In genomic region chr10:60817135-60817805, GRCh38 we compare ENCODE assay signal across 11 cellular contexts. TPM values are rescaled to one million over a fixed set of nuclear protein-coding genes. Genes with fewer than 3 reads are reported as not detected.
A peak's percentile ranks its signal among the peaks of the same experiment; 100 is the strongest.
DNase-seq lines count a peak whose midpoint lies in the region; ATAC-seq, FAIRE-seq and TF ChIP-seq lines count a peak whose summit lies in the region.
"Had no signal": no experiment of that assay in that cellular context is flagged by ENCODE, and none has a peak within 500 bp of the region (broad histone marks: within the 10 kb centered on the region; RNA-seq: fewer than 3 reads in every experiment).

No MANE protein-coding gene starts in this region.

- H3K9me3 ChIP-seq in GM12878 (replicated peaks; ENCODE audit: control insufficient read depth, insufficient read depth, low read length) (no peaks in the 10 kb centered on the region), stomach (no peaks in the 10 kb centered on the region), WERI-Rb-1 (ENCODE audit: severe bottlenecking) (no peaks in the 10 kb centered on the region)

- H4K20me1 ChIP-seq in GM12878 (ENCODE audit: control insufficient read depth, insufficient read depth): no peaks in the 10 kb centered on the region

- H2AFZ ChIP-seq in GM12878 (ENCODE audit: control insufficient read depth, low read depth, low read length): no peak overlapping the region

- no peak for TF ChIP-seq CTCF in GM12878 (IDR thresholded peaks at IDR 0.05 in 2 of 3, conservative IDR thresholded peaks at IDR 0.05 in 1 of 3; ENCODE audit: control insufficient read depth in 2 of 3, extremely low read depth in 1 of 3, insufficient read depth in 1 of 3, low read depth in 3 of 3, low read length in 3 of 3)
- no peak for TF ChIP-seq CTCF in stomach (IDR thresholded peaks at IDR 0.05)
- TF ChIP-seq CTCF in WERI-Rb-1 (IDR thresholded peaks at IDR 0.05; ENCODE audit: low read depth, low read length): no peak

- DNase-seq in HCEC 1CT (peak; percentile 15), GM12878 (ENCODE audit: low read depth, low spot score) (no peak), left lobe of liver (ENCODE audit: low spot score) (no peak), stomach (no peak), hippocampal formation (lab: John Stamatoyannopoulos, UW) (no peak), WERI-Rb-1 (no peak), NCI-H748 (lab: John Stamatoyannopoulos, UW; ENCODE audit: unreplicated experiment) (no peak)
- DNase-seq: activated naive CD8-positive, alpha-beta T cell treated with anti-CD3 and anti-CD28 coated beads, Interleukin-2, amount 50 U/mL, for 24 hours; DMS 273 treated with DMSO at 0.1 percent for 48 hours; kidney had no signal

- no peaks in the 10 kb centered on the region for H3K79me2 ChIP-seq in GM12878 (ENCODE audit: control insufficient read depth, insufficient read depth, low read length)

- no peak for TF ChIP-seq EP300 in GM12878 (IDR thresholded peaks at IDR 0.05; ENCODE audit: borderline replicate concordance in 1 of 2, control insufficient read depth in 1 of 2, low read depth in 2 of 2, low read length in 2 of 2)
- no peak for TF ChIP-seq EP300 in stomach (IDR thresholded peaks at IDR 0.05)

- no peak overlapping the region for H3K9ac ChIP-seq in GM12878 (ENCODE audit: control insufficient read depth, insufficient read depth, low read length)

- in situ Hi-C loops in GM12878 (cut with MboI): loop anchor here (5.0 to 25.0 kb wide), 4 partner anchors 145 to 1020 kb away; no protein-coding TSS in a partner anchor

- H3K4me3 ChIP-seq in GM12878: no peak overlapping the region
- peak overlapping the region in 1 of 4 donors; percentile 8 for H3K4me3 ChIP-seq in stomach
- no peak overlapping the region for H3K4me3 ChIP-seq in WERI-Rb-1 (ENCODE audit: low read depth, low read length)

- no peak for ATAC-seq in GM12878
- ATAC-seq in left lobe of liver: peak; percentile 22
- no peak for ATAC-seq in GM19467 (IDR thresholded peaks at IDR 0.05; ENCODE audit: unreplicated experiment)

- H3K4me1 ChIP-seq in GM12878 (ENCODE audit: control insufficient read depth, insufficient read depth, low read length) (no peaks in the 10 kb centered on the region), stomach (peaks cover 0 to 29% (median 16%) of the 10 kb centered on the region in 4 donors)

- TF ChIP-seq POLR2A in GM12878 (IDR thresholded peaks at IDR 0.05; ENCODE audit: low read depth, low read length) (no peak), stomach (IDR thresholded peaks at IDR 0.05) (no peak)

- no peak overlapping the region for H3K27ac ChIP-seq in GM12878 (ENCODE audit: control insufficient read depth, insufficient read depth)
- peak overlapping the region in 3 of 5 donors; percentile 37 to 64 (median 59) for H3K27ac ChIP-seq in stomach
- no peak overlapping the region for H3K27ac ChIP-seq in WERI-Rb-1

- FAIRE-seq in GM12878 (lab: Jason Lieb, UNC): no peak

- CTCF ChIA-PET in GM12878 (lab: Yijun Ruan, JAX): interaction anchor here (0.6 to 2.2 kb wide), 27 partner anchors 9 to 1083 kb away, joined by 3 to 9 read pairs (median 3); no protein-coding TSS in a partner anchor

- SMC1A ChIA-PET in GM12878 (lab: Charles Lee; ENCODE audit: uncharacterized antibody, unreplicated experiment): interaction anchor here (0.7 to 1.3 kb wide), 7 partner anchors 14 to 1018 kb away, joined by 3 to 6 read pairs (median 4); no protein-coding TSS in a partner anchor

- intact Hi-C loops in GM12878 (cut with micrococcal nuclease; ENCODE audit: unreplicated experiment) (loop anchor here (2.0 to 10.0 kb wide), 4 partner anchors 468 to 1018 kb away; no protein-coding TSS in a partner anchor), stomach (cut with DNase I; ENCODE audit: low total_unique reads) (loop anchor here (5.0 kb wide), 1 partner anchor 465 kb away; no protein-coding TSS in a partner anchor)

- no peaks in the 10 kb centered on the region for H3K36me3 ChIP-seq in GM12878 (ENCODE audit: control insufficient read depth in 2 of 2, insufficient read depth in 2 of 2, low read length in 1 of 2)
- no peaks in the 10 kb centered on the region for H3K36me3 ChIP-seq in stomach
- H3K36me3 ChIP-seq in WERI-Rb-1: no peaks in the 10 kb centered on the region

- POLR2A ChIA-PET in GM12878 (lab: Charles Lee): no interaction called here

- TF ChIP-seq RAD21 in GM12878 (IDR thresholded peaks at IDR 0.05; ENCODE audit: insufficient read depth, low read depth, low read length): no peak

- 60% methylated on average over 5 of the region's 5 CpGs for WGBS in GM12878 (ENCODE audit: insufficient coverage, insufficient replicate concordance, low lambda C conversion rate, missing lambda C conversion rate)
- 57 to 73% (median 66%) methylated on average over 5 of the region's 5 CpGs for whole genome bisulfite sequencing in stomach, 5 donors

- no peak overlapping the region for H3K4me2 ChIP-seq in GM12878 (ENCODE audit: control insufficient read depth, insufficient read depth)

- H3K27me3 ChIP-seq in GM12878 (replicated peaks in 1 of 2; ENCODE audit: control insufficient read depth in 2 of 2, insufficient read depth in 2 of 2, low read length in 1 of 2) (no peaks in the 10 kb centered on the region), stomach (no peaks in the 10 kb centered on the region), WERI-Rb-1 (ENCODE audit: insufficient read depth, low read depth, severe bottlenecking) (no peaks in the 10 kb centered on the region)

- RAD21 ChIA-PET in GM12878 (lab: Charles Lee; ENCODE audit: unreplicated experiment): interaction anchor here (0.6 to 1.8 kb wide), 7 partner anchors 8 to 1019 kb away, joined by 3 to 6 read pairs (median 4); no protein-coding TSS in a partner anchor

- no TSS peak for BruUV-seq in GM12878 (replicated peaks; lab: Mats Ljungman, UMichigan)

TF ChIP-seq in GM12878, 131 proteins besides CTCF, POLR2A, EP300 and RAD21:
- TF ChIP-seq SPI1 (IDR thresholded peaks at IDR 0.05; ENCODE audit: borderline replicate concordance, insufficient read depth, low read depth, low read length) (peak; percentile 6; the same call in 1 of the 2 replicates), ZNF217 (IDR thresholded peaks at IDR 0.05) (no peak)

RNA-seq across cellular contexts. Expression of gene CDK1, which starts 39.0 kb away (rescaled TPM):
- total RNA-seq in GM12878 (2013; cell fraction: nucleolus; rRNA removed): 120 and 133 TPM in 2 replicates
- total RNA-seq in GM12878 (2014; rRNA removed) (90.0 and 121 TPM in 2 replicates), GM12878 (2014; rRNA removed; fragmentation: Illumina TruSeq; extraction: Trizol) (132 and 139 TPM in 2 replicates), GM12878 (2021) (80.6 and 81.5 TPM in 2 replicates), left lobe of liver (0.65 TPM), stomach (10 to 100 TPM in 1 of 5 donors, 1 to 10 TPM in 4; 1.8 to 33.2 (median 2.6) TPM)
- polyA plus RNA-seq in GM12878 (2011; ENCODE audit: low read depth): 23.8 TPM
- polyA plus RNA-seq in GM12878 (2011; rRNA removed) (126 and 203 TPM in 2 replicates), GM12878 (2014; fragmentation: Illumina TruSeq; extraction: Trizol) (127 and 150 TPM in 2 replicates), GM12878 (2014; fragmentation: Nextera tagmentation; extraction: Ambion mirVana) (100 to 1,000 TPM; 228 to 361 TPM), GM12878 (2014; rRNA removed) (77.8 and 96.6 TPM in 2 replicates), GM12878 (2016; fragmentation: Nextera tagmentation; extraction: Ambion mirVana) (100 to 1,000 TPM; 203 to 216 TPM), stomach (10 to 100 TPM in 2 of 3 donors, 1 to 10 TPM in 1; 6.0 to 17.2 (median 13.6) TPM)
- polyA plus RNA-seq in GM12878 (2011; cell fraction: cytosol; rRNA removed): 33.5 and 36.3 TPM in 2 replicates
- polyA plus RNA-seq in GM12878 (2011; cell fraction: nucleus; rRNA removed): 78.8 and 83.4 TPM in 2 replicates
- 39.0 and 60.2 TPM in 2 replicates for polyA plus RNA-seq in GM12878 (2012)
- polyA minus RNA-seq in GM12878 (2011; rRNA and poly(A)+ RNA removed): 27.9 and 32.5 TPM in 2 replicates
- polyA minus RNA-seq in GM12878 (2011; cell fraction: cytosol; rRNA and poly(A)+ RNA removed): 15.2 and 17.8 TPM in 2 replicates
- 38.4 and 61.6 TPM in 2 replicates for polyA minus RNA-seq in GM12878 (2011; cell fraction: nucleus; rRNA and poly(A)+ RNA removed)

Comparison
In these comparisons a context has a peak if more than half of its experiments do, and no peak if none do; other contexts are left out.
1. H3K27ac ChIP-seq: peak in stomach (3 of 5); none in GM12878 (single experiment) and WERI-Rb-1 (single experiment).